Comparison of ENCODE assay signal across 9 cellular contexts in genomic region chr3:46276497-46277099, GRCh38. TPM values are rescaled to one million over a fixed set of nuclear protein-coding genes. Genes with fewer than 3 reads are reported as not detected.
DNase-seq lines count a peak whose midpoint lies in the region; ATAC-seq, FAIRE-seq and TF ChIP-seq lines count a peak whose summit lies in the region.
"Had no signal": no experiment of that assay in that cellular context is flagged by ENCODE, and none has a peak within 500 bp of the region (broad histone marks: within the 10 kb centered on the region; RNA-seq: fewer than 3 reads in every experiment).

No MANE protein-coding gene starts in this region.

- no peaks in the 10 kb centered on the region for H3K27me3 ChIP-seq in CD8-positive, alpha-beta memory T cell (ENCODE audit: insufficient read depth, low read length, poor library complexity, severe bottlenecking)

- peaks cover 0 to 1% of the 10 kb centered on the region in 2 donors for H3K27me3 Mint-ChIP-seq in CD8-positive, alpha-beta memory T cell

- H3K4me3 ChIP-seq in CD8-positive, alpha-beta memory T cell (ENCODE audit: low read length) = no peak overlapping the region
- H3K4me3 ChIP-seq: skin epidermis had no signal

- peak overlapping the region in 6 of 7 donors; percentile 1 to 74 (median 60) for H3K4me3 Mint-ChIP-seq in CD8-positive, alpha-beta memory T cell

- no peaks in the 10 kb centered on the region for H3K9me3 ChIP-seq in CD8-positive, alpha-beta memory T cell (ENCODE audit: low read length)

- peaks cover 0 to 3% (median 0%) of the 10 kb centered on the region in 5 donors for H3K9me3 Mint-ChIP-seq in CD8-positive, alpha-beta memory T cell

- peak overlapping the region; percentile 16 to 91 (median 76) for H3K27ac Mint-ChIP-seq in CD8-positive, alpha-beta memory T cell

- no peak for TF ChIP-seq POLR2A in H54 (IDR thresholded peaks at IDR 0.05; ENCODE audit: low read depth, low read length)

- H3K4me1 Mint-ChIP-seq in CD8-positive, alpha-beta memory T cell = peaks cover 40 to 49% (median 48%) of the 10 kb centered on the region in 3 donors

- POLR2A ChIA-PET in CD8-positive, alpha-beta memory T cell (lab: Charles Lee) = interaction anchor here (0.5 to 1.8 kb wide), 2 partner anchors 60 to 93 kb away, joined by 4 to 14 read pairs; partner anchors contain the start of gene CCR5

- CTCF ChIA-PET in CD8-positive, alpha-beta memory T cell (lab: Charles Lee) = interaction anchor here (0.6 to 4.5 kb wide), 28 partner anchors 10 to 333 kb away, joined by 3 to 156 read pairs (median 5); partner anchors contain the start of genes CCR2, CCR5, CCR5AS and CCRL2

- FAIRE-seq in H54 (lab: Jason Lieb, UNC) = no peak

- no peaks in the 10 kb centered on the region for H3K36me3 ChIP-seq in CD8-positive, alpha-beta memory T cell (ENCODE audit: insufficient read depth, low read length)

- ATAC-seq in GM21576 (IDR thresholded peaks at IDR 0.05; ENCODE audit: unreplicated experiment) = no peak

- peaks cover 39% of the 10 kb centered on the region for H3K4me1 ChIP-seq in CD8-positive, alpha-beta memory T cell (ENCODE audit: insufficient read depth, low read length)

- no peak overlapping the region for H3K27ac ChIP-seq in CD8-positive, alpha-beta memory T cell (ENCODE audit: low read depth, low read length)

- H3K36me3 Mint-ChIP-seq in CD8-positive, alpha-beta memory T cell = no peaks in the 10 kb centered on the region

- peak; percentile 54 to 87 (median 67) for DNase-seq in CD8-positive, alpha-beta memory T cell
- peak; percentile 24 for DNase-seq in H54 (ENCODE audit: insufficient read length, low spot score)
- peak; percentile 90 for DNase-seq in RPMI8226
- DNase-seq in activated gamma-delta T cell treated with anti-CD3 and anti-CD28 coated beads, Interleukin-2, amount 50 U/mL, for 16 hours (ENCODE audit: low read depth) = peak; percentile 56
- DNase-seq in iPS DF 4.7 (ENCODE audit: extremely low read depth, low spot score) = peak; percentile 14
- peak; percentile 68 to 73 for DNase-seq in stimulated activated CD4-positive, alpha-beta T cell treated with anti-CD3 and anti-CD28 coated beads, Interleukin-4, amount 100 ng/mL, for 4 hours
- no peak for DNase-seq in DMS79 treated with DMSO at 0.1 percent for 48 hours (lab: John Stamatoyannopoulos, UW)

RNA-seq across cellular contexts. Expression of gene CCR3, which starts 34.3 kb away (rescaled TPM):
- not detected for total RNA-seq in CD8-positive, alpha-beta memory T cell
- 0.22 TPM for polyA plus RNA-seq in CD8-positive, alpha-beta memory T cell
